1 cellular context compared by ENCODE assay signal in the genomic region with DNA sequence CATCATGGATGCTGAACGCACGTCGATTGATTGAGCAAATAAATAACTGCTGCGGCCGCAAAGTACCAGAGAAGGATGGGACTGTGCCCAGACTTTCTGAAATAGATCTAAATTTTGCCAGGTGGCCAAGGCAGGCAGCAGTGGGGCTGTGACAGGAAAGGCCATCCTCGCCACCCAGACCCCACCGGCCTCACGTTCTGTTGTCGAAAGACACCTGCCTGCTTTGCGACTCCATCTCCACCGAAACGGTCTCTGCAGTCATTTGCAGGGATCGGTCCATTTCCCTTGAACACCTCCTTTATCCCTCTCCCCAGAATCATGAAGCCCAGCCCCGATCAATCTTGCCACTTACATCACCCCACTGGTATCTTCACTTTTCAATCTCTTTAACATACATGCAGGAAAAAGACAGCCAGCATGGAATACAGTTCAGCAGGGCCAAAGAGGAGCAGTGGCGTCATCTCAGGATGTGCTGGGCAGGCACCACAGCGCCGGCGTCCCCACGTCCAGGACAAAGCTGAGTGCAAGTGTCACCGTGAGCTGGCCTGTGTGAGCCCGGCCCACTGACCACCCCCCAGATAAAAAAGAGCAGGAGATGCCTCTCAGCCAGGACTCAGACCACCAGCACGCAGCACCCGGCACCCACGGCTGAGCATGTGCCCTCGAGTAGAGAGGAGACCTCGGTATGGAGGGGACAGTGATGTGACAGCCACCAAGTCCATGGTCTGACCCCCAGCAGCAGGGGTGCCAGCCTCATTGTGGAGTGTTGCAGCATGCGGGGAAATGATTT.
TF ChIP-seq lines count a peak whose summit lies in the region.

No MANE protein-coding gene starts in this region.

TF ChIP-seq in HepG2, 621 proteins besides CTCF, POLR2A, EP300 and RAD21 (continued from another document):
- TF ChIP-seq, protein P1, sequence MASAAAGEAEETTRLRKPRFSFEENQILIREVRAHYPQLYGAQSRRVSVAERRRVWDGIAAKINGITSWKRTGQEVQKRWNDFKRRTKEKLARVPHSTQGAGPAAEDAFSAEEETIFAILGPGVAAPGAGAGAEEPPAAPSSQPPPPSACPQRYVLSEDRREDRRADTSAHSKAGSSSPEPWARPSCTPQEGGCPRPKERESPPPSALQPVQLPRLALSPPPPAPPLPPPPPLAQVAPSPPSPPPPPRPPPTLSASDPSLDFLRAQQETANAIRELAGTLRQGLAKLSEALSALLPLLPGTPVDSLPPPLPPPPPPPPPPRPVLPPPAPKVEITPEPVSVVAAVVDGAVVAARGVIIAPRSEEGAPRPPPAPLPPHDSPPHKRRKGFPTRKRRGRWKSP (CRISPR knock-in tag; IDR thresholded peaks at IDR 0.05) = no peak
- TF ChIP-seq TEAD3 (CRISPR knock-in tag; optimal IDR thresholded peaks at IDR 0.05; ENCODE audit: borderline replicate concordance) (no peak), KDM4B (CRISPR knock-in tag; IDR thresholded peaks at IDR 0.05) (no peak), U2AF1 (optimal IDR thresholded peaks at IDR 0.05; ENCODE audit: low read depth, low read length) (no peak), ZNF121 (CRISPR knock-in tag; IDR thresholded peaks at IDR 0.05) (no peak), CHCHD3 (CRISPR knock-in tag; IDR thresholded peaks at IDR 0.05) (no peak), YY1 (IDR thresholded peaks at IDR 0.05; ENCODE audit: insufficient read depth, insufficient replicate concordance, low read depth, low read length) (no peak), SMARCE1 (IDR thresholded peaks at IDR 0.05; ENCODE audit: borderline replicate concordance) (no peak)
